10 cellular contexts compared by ENCODE assay signal in the genomic region with DNA sequence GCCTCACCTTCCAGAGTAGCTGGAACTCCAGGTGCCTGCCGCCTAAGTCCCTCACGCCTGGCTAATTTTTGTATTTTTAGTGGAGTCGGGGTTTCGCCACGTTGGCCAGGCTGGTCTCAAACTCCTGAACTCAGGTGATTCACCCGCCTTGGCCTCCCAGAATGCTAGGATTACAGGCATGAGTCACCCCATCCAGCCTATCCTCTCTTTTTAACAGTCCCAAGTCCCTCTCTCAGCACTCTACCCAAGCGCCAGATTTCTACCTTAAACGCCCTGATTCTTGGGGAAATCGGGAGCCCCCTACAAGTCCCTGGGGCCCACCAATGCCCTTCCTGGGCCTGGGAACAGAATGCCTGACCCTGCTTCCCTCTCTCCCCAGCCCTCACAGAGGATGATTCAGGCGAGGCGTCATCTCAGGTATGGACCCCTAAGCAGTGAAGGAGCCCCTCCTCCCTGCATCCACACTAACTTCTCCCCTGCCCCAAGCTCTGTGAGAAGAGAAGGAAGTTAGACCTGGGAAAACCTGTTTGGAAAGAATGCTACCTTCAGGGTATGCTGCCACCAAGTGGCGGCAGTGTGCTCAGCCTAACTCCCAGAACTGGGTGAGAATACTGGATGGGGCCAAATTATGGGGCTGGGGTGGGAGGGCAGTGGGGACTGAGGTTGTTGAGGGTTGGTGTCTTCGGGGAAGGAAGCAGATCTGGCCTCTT. TPM values are rescaled to one million over a fixed set of nuclear protein-coding genes. Genes with fewer than 3 reads are reported as not detected.
DNase-seq lines count a peak whose midpoint lies in the region; ATAC-seq and TF ChIP-seq lines count a peak whose summit lies in the region.
"Had no signal": no experiment of that assay in that cellular context is flagged by ENCODE, and none has a peak within 500 bp of the region (broad histone marks: within the 10 kb centered on the region; RNA-seq: fewer than 3 reads in every experiment).

No MANE protein-coding gene starts in this region.

- BruUV-seq in OCI-LY7 (replicated peaks; lab: Mats Ljungman, UMichigan), result no TSS peak

- H3K9me3 ChIP-seq in OCI-LY7 (ENCODE audit: low read length), result no peaks in the 10 kb centered on the region

- no peak overlapping the region for H2AFZ ChIP-seq in OCI-LY7 (ENCODE audit: low read length)

- H3K9me2 ChIP-seq in OCI-LY7 (ENCODE audit: insufficient read depth, low read length), result no peaks in the 10 kb centered on the region

- no peak for DNase-seq in AG09319 (ENCODE audit: extremely low read depth, low read depth)
- DNase-seq in OCI-LY7 (ENCODE audit: low spot score), result peak; percentile 53
- DNase-seq in foreskin fibroblast, result peak in 1 of 2 donors; percentile 47
- DNase-seq: naive thymus-derived CD8-positive, alpha-beta T cell; substantia nigra had no signal

- ATAC-seq in GM19035 (IDR thresholded peaks at IDR 0.05; ENCODE audit: unreplicated experiment) (no peak), HG03196 (IDR thresholded peaks at IDR 0.05; ENCODE audit: unreplicated experiment) (no peak), HG03135 (IDR thresholded peaks at IDR 0.05; ENCODE audit: unreplicated experiment) (no peak), HG02759 (IDR thresholded peaks at IDR 0.05; ENCODE audit: unreplicated experiment) (no peak)
- ATAC-seq: naive thymus-derived CD8-positive, alpha-beta T cell had no signal

- no peaks in the 10 kb centered on the region for H3K36me3 ChIP-seq in OCI-LY7 (ENCODE audit: insufficient read depth, low read length)

- no peaks in the 10 kb centered on the region for H3K79me2 ChIP-seq in OCI-LY7 (ENCODE audit: insufficient read depth, low read depth, low read length)

- intact Hi-C loops in OCI-LY7 (cut with micrococcal nuclease; ENCODE audit: unreplicated experiment), result no loop called here

- H3K27ac ChIP-seq in OCI-LY7 (ENCODE audit: low read depth, low read length, poor library complexity, severe bottlenecking), result no peak overlapping the region

- CTCF ChIA-PET in OCI-LY7 (lab: Charles Lee; ENCODE audit: unreplicated experiment), result interaction anchor here (0.6 kb wide), 1 partner anchor 96 kb away, joined by 4 read pairs; the partner anchor contains the start of gene FSD1

- no peaks in the 10 kb centered on the region for H4K20me1 ChIP-seq in OCI-LY7 (ENCODE audit: insufficient read depth, low read length)

- H3K4me2 ChIP-seq in OCI-LY7 (ENCODE audit: low read length), result no peak overlapping the region

- TF ChIP-seq CTCF in AG09319 (IDR thresholded peaks at IDR 0.05; ENCODE audit: low read depth, low read length) (peak; percentile 52), GM12875 (IDR thresholded peaks at IDR 0.05; ENCODE audit: borderline replicate concordance, insufficient read depth, low read depth, low read length) (peak; percentile 74), OCI-LY7 (conservative IDR thresholded peaks at IDR 0.05; ENCODE audit: low read length) (peak; percentile 78), foreskin fibroblast (IDR thresholded peaks at IDR 0.05; ENCODE audit: low read depth, low read length) (peak; percentile 53)

- POLR2A ChIA-PET in OCI-LY7 (lab: Charles Lee), result no interaction called here

- H3K4me3 ChIP-seq in GM12875 (ENCODE audit: low read depth, low read length) (no peak overlapping the region), OCI-LY7 (ENCODE audit: low read depth, low read length, poor library complexity, severe bottlenecking) (no peak overlapping the region), foreskin fibroblast (ENCODE audit: low read depth in 1 of 2, low read length in 2 of 2) (no peak overlapping the region)

- H3K4me1 ChIP-seq in OCI-LY7 (ENCODE audit: insufficient read depth, low read length, poor library complexity, severe bottlenecking), result no peaks in the 10 kb centered on the region

RNA-seq across cellular contexts. Expression of gene EBI3, which starts 20.8 kb away (rescaled TPM):
- not detected in 2 replicates for total RNA-seq in OCI-LY7 (2014; rRNA removed; shearing (Covaris generic))
- not detected in 2 replicates for total RNA-seq in OCI-LY7 (2022)

RNA-seq across cellular contexts. Expression of gene ANKRD24, which starts 26.1 kb away (rescaled TPM):
- 1.7 and 2.8 TPM in 2 replicates for total RNA-seq in OCI-LY7 (2014; rRNA removed; shearing (Covaris generic))
- total RNA-seq in OCI-LY7 (2022), result 4.4 and 4.8 TPM in 2 replicates

RNA-seq across cellular contexts. Expression of gene SIRT6, which starts 26.2 kb away (rescaled TPM):
- total RNA-seq in OCI-LY7 (2014; rRNA removed; shearing (Covaris generic)), result 29.1 and 31.7 TPM in 2 replicates
- 45.3 and 46.2 TPM in 2 replicates for total RNA-seq in OCI-LY7 (2022)

RNA-seq across cellular contexts. Expression of gene YJU2, which starts 38.3 kb away (rescaled TPM):
- total RNA-seq in OCI-LY7 (2014; rRNA removed; shearing (Covaris generic)), result 37.8 and 38.2 TPM in 2 replicates
- 31.6 and 35.0 TPM in 2 replicates for total RNA-seq in OCI-LY7 (2022)

RNA-seq across cellular contexts. Expression of gene CREB3L3, which starts 55.1 kb away (rescaled TPM):
- 0.08 and 0.09 TPM in 2 replicates for total RNA-seq in OCI-LY7 (2014; rRNA removed; shearing (Covaris generic))
- not detected in 2 replicates for total RNA-seq in OCI-LY7 (2022)
- total RNA-seq: naive thymus-derived CD8-positive, alpha-beta T cell had no signal
